Comparison of ENCODE assay signal across 14 cellular contexts in the genomic region with DNA sequence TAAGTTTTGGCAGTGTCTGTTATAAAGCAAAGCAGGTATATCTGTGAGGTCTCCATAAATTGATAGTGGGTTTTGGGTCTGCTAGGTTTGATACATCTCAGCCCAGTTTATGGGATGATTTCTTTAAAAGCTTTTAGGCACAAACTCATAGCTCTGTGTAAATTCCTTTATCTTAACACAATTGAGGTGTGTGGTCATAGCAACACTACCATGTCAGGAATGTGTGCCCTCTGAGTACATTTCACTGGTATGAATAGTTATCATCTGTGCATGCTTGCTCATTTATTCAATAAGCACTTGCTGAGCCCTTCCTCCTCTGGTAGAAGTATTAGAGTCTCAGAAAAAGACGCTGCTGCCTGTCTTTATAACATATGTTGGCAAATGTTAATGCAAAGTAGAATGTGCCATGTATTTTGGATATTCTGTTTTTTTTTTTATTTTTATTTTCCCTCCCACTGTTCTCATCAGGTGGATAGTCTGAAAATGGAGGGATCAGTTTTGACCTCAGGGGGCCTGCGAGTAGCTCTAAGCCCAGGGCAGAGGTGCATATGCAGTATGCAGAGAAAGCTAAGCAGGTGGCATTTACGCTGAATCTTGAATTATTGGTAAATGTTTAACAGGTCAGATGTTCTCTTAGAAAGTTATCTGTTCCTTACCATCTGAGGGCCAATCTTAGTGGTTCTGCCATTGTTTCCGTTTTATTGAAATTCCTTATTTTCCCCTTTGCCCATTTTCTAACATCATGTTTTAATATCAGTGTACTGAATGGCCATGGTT.
DNase-seq lines count a peak whose midpoint lies in the region; ATAC-seq, FAIRE-seq and TF ChIP-seq lines count a peak whose summit lies in the region.
"Had no signal": no experiment of that assay in that cellular context is flagged by ENCODE, and none has a peak within 500 bp of the region (broad histone marks: within the 10 kb centered on the region; RNA-seq: fewer than 3 reads in every experiment).

No MANE protein-coding gene starts in this region.

- no peak overlapping the region for H3K4me3 Mint-ChIP-seq in MCF 10A (ENCODE audit: unreplicated experiment)
- peak overlapping the region; percentile 31 for H3K4me3 Mint-ChIP-seq in astrocyte (ENCODE audit: unreplicated experiment)
- H3K4me3 Mint-ChIP-seq in stimulated activated naive B cell treated with anti-CD40 and anti-IgM and Interleukin-4, amounts not matched to agents 10 μg/mL and 1 μg/mL and 100 μg/mL, for 72 hours: no peak overlapping the region
- H3K4me3 Mint-ChIP-seq: activated naive CD8-positive, alpha-beta T cell had no signal

- no peak for TF ChIP-seq POLR2A in breast epithelium (IDR thresholded peaks at IDR 0.05)
- TF ChIP-seq POLR2A in spleen (IDR thresholded peaks at IDR 0.05): no peak

- H2AFZ ChIP-seq in astrocyte (ENCODE audit: low read depth, low read length): no peak overlapping the region

- H3K4me1 ChIP-seq in breast epithelium (no peaks in the 10 kb centered on the region), astrocyte (ENCODE audit: insufficient read depth, low read length) (peaks cover 20% of the 10 kb centered on the region), spleen (no peaks in the 10 kb centered on the region)
- H3K4me1 ChIP-seq: right atrium auricular region, suprapubic skin had no signal

- H3K4me1 Mint-ChIP-seq in MCF 10A (ENCODE audit: insufficient read depth, unreplicated experiment) (peaks cover 9% of the 10 kb centered on the region), astrocyte (ENCODE audit: low read depth, unreplicated experiment) (peaks cover 32% of the 10 kb centered on the region)
- H3K4me1 Mint-ChIP-seq in stimulated activated naive B cell treated with anti-CD40 and anti-IgM and Interleukin-4, amounts not matched to agents 10 μg/mL and 1 μg/mL and 100 μg/mL, for 72 hours: peaks cover 8 to 22% of the 10 kb centered on the region in 2 donors

- POLR2A ChIA-PET in MCF 10A (lab: Yijun Ruan, JAX): no interaction called here

- H3K27ac ChIP-seq in breast epithelium: no peak overlapping the region
- peak overlapping the region; percentile 75 for H3K27ac ChIP-seq in astrocyte (ENCODE audit: low read depth, low read length)
- H3K27ac ChIP-seq in spleen: no peak overlapping the region
- H3K27ac ChIP-seq: 22Rv1, right atrium auricular region, suprapubic skin had no signal

- CTCF ChIA-PET in MCF 10A (lab: Yijun Ruan, JAX): no interaction called here

- no peaks in the 10 kb centered on the region for H4K20me1 ChIP-seq in astrocyte (ENCODE audit: insufficient read depth, low read length)

- peak overlapping the region; percentile 62 for H3K4me2 ChIP-seq in astrocyte (ENCODE audit: low read length)

- H3K27me3 Mint-ChIP-seq in MCF 10A (ENCODE audit: insufficient read depth, unreplicated experiment): no peaks in the 10 kb centered on the region
- no peaks in the 10 kb centered on the region for H3K27me3 Mint-ChIP-seq in astrocyte (ENCODE audit: low read depth, unreplicated experiment)
- H3K27me3 Mint-ChIP-seq in stimulated activated naive B cell treated with anti-CD40 and anti-IgM and Interleukin-4, amounts not matched to agents 10 μg/mL and 1 μg/mL and 100 μg/mL, for 72 hours: no peaks in the 10 kb centered on the region
- H3K27me3 Mint-ChIP-seq: activated naive CD8-positive, alpha-beta T cell had no signal

- peak overlapping the region; percentile 42 for H3K9ac ChIP-seq in astrocyte (ENCODE audit: low read length)

- H3K9me3 ChIP-seq in breast epithelium (no peaks in the 10 kb centered on the region), astrocyte (ENCODE audit: insufficient read depth, low read depth, low read length) (no peaks in the 10 kb centered on the region), spleen (no peaks in the 10 kb centered on the region)
- H3K9me3 ChIP-seq: right atrium auricular region, suprapubic skin had no signal

- no peak for ATAC-seq in stimulated activated naive B cell treated with anti-CD40 and anti-IgM and Interleukin-4, amounts not matched to agents 10 μg/mL and 1 μg/mL and 100 μg/mL, for 72 hours (replicated peaks)

- BruUV-seq in MCF 10A (replicated peaks; lab: Mats Ljungman, UMichigan): no TSS peak

- H3K9me3 Mint-ChIP-seq in MCF 10A (ENCODE audit: unreplicated experiment): no peaks in the 10 kb centered on the region
- no peaks in the 10 kb centered on the region for H3K9me3 Mint-ChIP-seq in astrocyte (ENCODE audit: unreplicated experiment)
- H3K9me3 Mint-ChIP-seq in stimulated activated naive B cell treated with anti-CD40 and anti-IgM and Interleukin-4, amounts not matched to agents 10 μg/mL and 1 μg/mL and 100 μg/mL, for 72 hours: no peaks in the 10 kb centered on the region

- H3K36me3 Mint-ChIP-seq in MCF 10A (ENCODE audit: insufficient read depth, unreplicated experiment): no peaks in the 10 kb centered on the region
- peaks cover 4% of the 10 kb centered on the region for H3K36me3 Mint-ChIP-seq in astrocyte (ENCODE audit: low read depth, unreplicated experiment)
- H3K36me3 Mint-ChIP-seq in stimulated activated naive B cell treated with anti-CD40 and anti-IgM and Interleukin-4, amounts not matched to agents 10 μg/mL and 1 μg/mL and 100 μg/mL, for 72 hours: peaks cover 45 to 59% of the 10 kb centered on the region in 2 donors

- DNase-seq in MCF 10A (ENCODE audit: unreplicated experiment) (no peak), breast epithelium (ENCODE audit: low spot score in 2 of 2) (no peak), astrocyte (ENCODE audit: low read depth) (peak; percentile 92), hepatic stellate cell (ENCODE audit: low spot score) (peak; percentile 26), nucleus accumbens (lab: John Stamatoyannopoulos, UW) (no peak), CD1c-positive myeloid dendritic cell (ENCODE audit: extremely low spot score) (no peak), spleen (no peak)
- no peak for DNase-seq in stimulated activated naive B cell treated with anti-CD40 and anti-IgM and Interleukin-4, amounts not matched to agents 10 μg/mL and 1 μg/mL and 100 μg/mL, for 72 hours
- DNase-seq: DMS79; effector CD8-positive, alpha-beta T cell had no signal

- peak; percentile 95 for FAIRE-seq in astrocyte (lab: Jason Lieb, UNC)

- H3K36me3 ChIP-seq in breast epithelium: no peaks in the 10 kb centered on the region
- H3K36me3 ChIP-seq in astrocyte (ENCODE audit: insufficient read depth, low read length): peaks cover 2% of the 10 kb centered on the region
- peaks cover 0 to 95% (median 14%) of the 10 kb centered on the region in 6 donors for H3K36me3 ChIP-seq in spleen
- H3K36me3 ChIP-seq: right atrium auricular region had no signal

- H3K79me2 ChIP-seq in astrocyte (ENCODE audit: insufficient read depth, low read length): no peaks in the 10 kb centered on the region

- H3K27me3 ChIP-seq in breast epithelium (no peaks in the 10 kb centered on the region), astrocyte (ENCODE audit: insufficient read depth, low read length) (no peaks in the 10 kb centered on the region), spleen (replicated peaks in 1 of 7) (no peaks in the 10 kb centered on the region)
- H3K27me3 ChIP-seq: right atrium auricular region, suprapubic skin had no signal

- peak overlapping the region; percentile 42 for H3K27ac Mint-ChIP-seq in MCF 10A (ENCODE audit: low read depth, unreplicated experiment)
- H3K27ac Mint-ChIP-seq in astrocyte (ENCODE audit: unreplicated experiment): peak overlapping the region; percentile 92
- H3K27ac Mint-ChIP-seq in stimulated activated naive B cell treated with anti-CD40 and anti-IgM and Interleukin-4, amounts not matched to agents 10 μg/mL and 1 μg/mL and 100 μg/mL, for 72 hours: no peak overlapping the region
- H3K27ac Mint-ChIP-seq: activated naive CD8-positive, alpha-beta T cell had no signal

- 96 to 97% (median 97%) methylated on average over 4 of the region's 4 CpGs for WGBS in spleen, 5 donors

- H3K4me3 ChIP-seq in breast epithelium (no peak overlapping the region), astrocyte (ENCODE audit: insufficient read depth, low read depth, low read length) (no peak overlapping the region), spleen (no peak overlapping the region)
- H3K4me3 ChIP-seq: right atrium auricular region, suprapubic skin had no signal

- no peak for TF ChIP-seq CTCF in MCF 10A (IDR thresholded peaks at IDR 0.05; ENCODE audit: unreplicated experiment)
- no peak for TF ChIP-seq CTCF in breast epithelium (IDR thresholded peaks at IDR 0.05)
- TF ChIP-seq CTCF in astrocyte (IDR thresholded peaks at IDR 0.05; ENCODE audit: insufficient read depth, low read depth, low read length): no peak
- TF ChIP-seq CTCF in spleen (IDR thresholded peaks at IDR 0.05 in 8 of 11, conservative IDR thresholded peaks at IDR 0.05 in 3 of 11): no peak

- intact Hi-C loops in MCF 10A (cut with micrococcal nuclease): no loop called here
- intact Hi-C loops in breast epithelium (cut with DNase I; ENCODE audit: low total_unique reads): no loop called here
- intact Hi-C loops in spleen (cut with DNase I; ENCODE audit: low total_unique reads): no loop called here

Comparison
In these comparisons a context has a peak if more than half of its experiments do, and no peak if none do; other contexts are left out.
1. DNase-seq: peak in astrocyte (single experiment) and hepatic stellate cell (single experiment); none in MCF 10A (single experiment), breast epithelium (0 of 2), stimulated activated naive B cell treated with anti-CD40 and anti-IgM and Interleukin-4, amounts not matched to agents 10 μg/mL and 1 μg/mL and 100 μg/mL, for 72 hours (single experiment), nucleus accumbens (0 of 56), CD1c-positive myeloid dendritic cell (single experiment) and spleen (single experiment).